ENCODE assay signal across 8 cellular contexts in genomic region chr7:95690367-95690947, GRCh38.
DNase-seq lines count a peak whose midpoint lies in the region; ATAC-seq and TF ChIP-seq lines count a peak whose summit lies in the region.

No MANE protein-coding gene starts in this region.

- H3K36me3 ChIP-seq in body of pancreas (replicated peaks in 1 of 2; ENCODE audit: insufficient read depth in 1 of 2, low read depth in 2 of 2), result no peaks in the 10 kb centered on the region
- no peaks in the 10 kb centered on the region for H3K36me3 ChIP-seq in suprapubic skin

- ATAC-seq in GM19372 (IDR thresholded peaks at IDR 0.05; ENCODE audit: low read depth, unreplicated experiment) (peak; percentile 70), HG03378 (IDR thresholded peaks at IDR 0.05; ENCODE audit: unreplicated experiment) (peak; percentile 74), body of pancreas (peak; percentile 77)

- TF ChIP-seq EP300 in suprapubic skin (IDR thresholded peaks at IDR 0.05), result no peak

- TF ChIP-seq POLR2A in body of pancreas (IDR thresholded peaks at IDR 0.05) (no peak), suprapubic skin (IDR thresholded peaks at IDR 0.05) (no peak)

- intact Hi-C loops in body of pancreas (cut with DNase I), result no loop called here

- in situ Hi-C loops in Caki2 (cut with HindIII; ENCODE audit: low pct_unique_long_range_greater_than_20kb, low sequenced_read_pairs), result no loop called here

- peak; percentile 44 to 92 (median 74) for TF ChIP-seq CTCF in body of pancreas (IDR thresholded peaks at IDR 0.05)
- TF ChIP-seq CTCF in suprapubic skin (IDR thresholded peaks at IDR 0.05), result peak; percentile 47 to 55

- H3K9me3 ChIP-seq in body of pancreas (no peaks in the 10 kb centered on the region), suprapubic skin (no peaks in the 10 kb centered on the region)

- DNase-seq in Caki2 (ENCODE audit: low read depth) (peak; percentile 74), NCI-H460 (ENCODE audit: extremely low read depth, low read depth) (peak; percentile 58), body of pancreas (peak in 1 of 4 donors; percentile 34), inferior parietal cortex (ENCODE audit: extremely low spot score) (peak; percentile 72), suprapubic skin (ENCODE audit: low spot score in 2 of 2) (no peak), T-helper 9 cell (no peak)

- H3K4me3 ChIP-seq in body of pancreas (no peak overlapping the region), suprapubic skin (no peak overlapping the region)

- no peaks in the 10 kb centered on the region for H3K4me1 ChIP-seq in body of pancreas
- H3K4me1 ChIP-seq in suprapubic skin, result peaks cover 13% of the 10 kb centered on the region

- WGBS in body of pancreas, 2 donors, result 1 to 5% methylated on average over 3 of the region's 3 CpGs
- WGBS in suprapubic skin, result 4% methylated on average over 3 of the region's 3 CpGs

- H3K27me3 ChIP-seq in body of pancreas (peaks cover 0 to 4% of the 10 kb centered on the region in 2 donors), suprapubic skin (no peaks in the 10 kb centered on the region)

- H3K27ac ChIP-seq in body of pancreas (no peak overlapping the region), suprapubic skin (no peak overlapping the region)

Comparison
In these comparisons a context has a peak if more than half of its experiments do, and no peak if none do; other contexts are left out.
1. DNase-seq: peak in Caki2 (single experiment), NCI-H460 (single experiment) and inferior parietal cortex (single experiment); none in suprapubic skin (0 of 2) and T-helper 9 cell (single experiment).
2. Peak in every context shown above with its lines, with median percentiles within 50 percentile points of each other: ATAC-seq.